In genomic region chr13:26698392-26699196, GRCh38 we compare ENCODE assay signal across 8 cellular contexts.
A peak's percentile ranks its signal among the peaks of the same experiment; 100 is the strongest.
DNase-seq lines count a peak whose midpoint lies in the region; ATAC-seq and TF ChIP-seq lines count a peak whose summit lies in the region.

No MANE protein-coding gene starts in this region.

- ATAC-seq in GM21576 (IDR thresholded peaks at IDR 0.05; ENCODE audit: unreplicated experiment): peak; percentile 68
- ATAC-seq in HG03025 (IDR thresholded peaks at IDR 0.05; ENCODE audit: low FRiP score, unreplicated experiment): no peak

- peaks cover 10% of the 10 kb centered on the region for H3K27me3 ChIP-seq in skeletal muscle satellite cell (ENCODE audit: control insufficient read depth, insufficient read depth, low read length)

- in situ Hi-C loops in astrocyte of the spinal cord (cut with HindIII; ENCODE audit: low sequenced_read_pairs): no loop called here

- TF ChIP-seq CTCF in astrocyte of the spinal cord (IDR thresholded peaks at IDR 0.05; ENCODE audit: low read depth, low read length): peak; percentile 94

- H3K4me2 ChIP-seq in skeletal muscle satellite cell (ENCODE audit: low read length): peak overlapping the region; percentile 65

- H3K9ac ChIP-seq in skeletal muscle satellite cell (ENCODE audit: low read depth, low read length): no peak overlapping the region

- DNase-seq in C1 segment of cervical spinal cord (lab: John Stamatoyannopoulos, UW) (peak in 13 of 14 donors; percentile 22 to 87 (median 66)), NCI-H1930 (lab: John Stamatoyannopoulos, UW) (peak; percentile 72 to 78), T1000 (lab: John Stamatoyannopoulos, UW) (peak; percentile 58), astrocyte of the spinal cord (ENCODE audit: low read depth, low spot score) (peak; percentile 86), hypothalamus (lab: John Stamatoyannopoulos, UW) (peak in 50 of 51 donors; percentile 17 to 91 (median 70))

- no peaks in the 10 kb centered on the region for H3K36me3 ChIP-seq in skeletal muscle satellite cell (ENCODE audit: insufficient read depth, low read length)

- peaks cover 3% of the 10 kb centered on the region for H3K4me1 ChIP-seq in skeletal muscle satellite cell (ENCODE audit: control insufficient read depth, insufficient read depth, low read length)

- no peaks in the 10 kb centered on the region for H3K9me3 ChIP-seq in skeletal muscle satellite cell (replicated peaks; ENCODE audit: low read length)

- no peak overlapping the region for H3K4me3 ChIP-seq in astrocyte of the spinal cord (ENCODE audit: low read depth, low read length)
- peak overlapping the region; percentile 32 for H3K4me3 ChIP-seq in skeletal muscle satellite cell (ENCODE audit: low read length)
